ENCODE assay signal across 10 cellular contexts in genomic region chr12:31321565-31322228, GRCh38. TPM values are rescaled to one million over a fixed set of nuclear protein-coding genes. Genes with fewer than 3 reads are reported as not detected.
DNase-seq lines count a peak whose midpoint lies in the region; FAIRE-seq and TF ChIP-seq lines count a peak whose summit lies in the region.
"Had no signal": no experiment of that assay in that cellular context is flagged by ENCODE, and none has a peak within 500 bp of the region (broad histone marks: within the 10 kb centered on the region; RNA-seq: fewer than 3 reads in every experiment).

No MANE protein-coding gene starts in this region.

- no peak overlapping the region for H4K91ac ChIP-seq in H9 (ENCODE audit: insufficient read length, low read depth, low read length)

- no CpG with 5 or more reads among the region's 3 CpGs for WGBS in H9 (ENCODE audit: extremely low coverage, insufficient read length, low lambda C conversion rate)

- peak overlapping the region in 5 of 11 experiments; percentile 2 to 98 (median 21); a peak in 5 of 22 replicates for H3K9ac ChIP-seq in BLaER1 treated with 17β-estradiol and CSF1 and Interleukin-3, amounts not matched to agents 10 nM and 100 nM
- H3K9ac ChIP-seq in H9 (ENCODE audit: extremely low read depth, insufficient read length, low read length) (no peak overlapping the region), kidney (ENCODE audit: low read length in 2 of 2) (no peak overlapping the region)

- no peak overlapping the region for H2AK5ac ChIP-seq in H9 (ENCODE audit: insufficient read length, low read length)

- no peaks in the 10 kb centered on the region for H3K79me1 ChIP-seq in H9 (ENCODE audit: insufficient read depth, low read depth, low read length, poor library complexity, severe bottlenecking)

- H2BK120ac ChIP-seq in H9 (ENCODE audit: low read depth, low read length, poor library complexity, severe bottlenecking) = no peak overlapping the region

- peak overlapping the region in 5 of 10 experiments; percentile 21 to 96 (median 95); a peak in 7 of 20 replicates for H3K4me3 ChIP-seq in BLaER1 treated with 17β-estradiol and CSF1 and Interleukin-3, amounts not matched to agents 10 nM and 100 nM
- H3K4me3 ChIP-seq in iPS-11a (ENCODE audit: low read depth, low read length) (peak overlapping the region; percentile 22), foreskin fibroblast (ENCODE audit: low read depth in 1 of 2, low read length in 2 of 2) (no peak overlapping the region), kidney (ENCODE audit: low read length in 2 of 2) (peak overlapping the region in 1 of 2 donors; percentile 86)
- H3K4me3 ChIP-seq: skin epidermis had no signal

- peak overlapping the region; percentile 99 for H3K4me3 Mint-ChIP-seq in H9
- peak overlapping the region; percentile 97 for H3K4me3 Mint-ChIP-seq in activated T-helper 1 cell treated with anti-CD3 and anti-CD28 coated beads, Interleukin-12 subunit alpha, Interleukin-12 subunit beta, Interleukin-2, Interleukin-4 antibody, amounts not matched to agents 30 ng/mL and 10 ng/mL and 1 ng/mL, durations not matched to agents 14 hours and 24 hours and 36 hours
- peak overlapping the region in 1 of 5 donors; percentile 25 for H3K4me3 Mint-ChIP-seq in immature natural killer cell
- H3K4me3 Mint-ChIP-seq: dendritic cell treated with granulocyte-macrophage colony-stimulating factor and Interleukin-4, amounts not matched to agents 40 ng/mL and 50 ng/mL, for 4 days had no signal

- H4K20me1 ChIP-seq in BLaER1 treated with 17β-estradiol and CSF1 and Interleukin-3, amounts not matched to agents 10 nM and 100 nM = peaks cover 54 to 81% (median 74%) of the 10 kb centered on the region in 11 experiments
- no peaks in the 10 kb centered on the region for H4K20me1 ChIP-seq in H9 (ENCODE audit: control insufficient read depth, insufficient read depth, insufficient read length)

- H4K5ac ChIP-seq in H9 (ENCODE audit: insufficient read length, low read depth, low read length) = no peak overlapping the region

- no peak overlapping the region for H3K14ac ChIP-seq in H9 (ENCODE audit: insufficient read depth, low read length)

- H3K36me3 Mint-ChIP-seq in H9 (ENCODE audit: insufficient read depth in 1 of 3, low read depth in 3 of 3) (peaks cover 15 to 20% (median 17%) of the 10 kb centered on the region in 3 experiments), immature natural killer cell (no peaks in the 10 kb centered on the region)
- peaks cover 15% of the 10 kb centered on the region for H3K36me3 Mint-ChIP-seq in activated T-helper 1 cell treated with anti-CD3 and anti-CD28 coated beads, Interleukin-12 subunit alpha, Interleukin-12 subunit beta, Interleukin-2, Interleukin-4 antibody, amounts not matched to agents 30 ng/mL and 10 ng/mL and 1 ng/mL, durations not matched to agents 14 hours and 24 hours and 36 hours (ENCODE audit: low read depth)

- H3K23me2 ChIP-seq in H9 (ENCODE audit: insufficient read length, low read depth, low read length, poor library complexity, severe bottlenecking) = peaks cover 15% of the 10 kb centered on the region

- H3K9me3 Mint-ChIP-seq in H9 = peaks cover 5 to 6% of the 10 kb centered on the region in 2 experiments; a peak in 4 of 5 replicates
- H3K9me3 Mint-ChIP-seq in activated T-helper 1 cell treated with anti-CD3 and anti-CD28 coated beads, Interleukin-12 subunit alpha, Interleukin-12 subunit beta, Interleukin-2, Interleukin-4 antibody, amounts not matched to agents 30 ng/mL and 10 ng/mL and 1 ng/mL, durations not matched to agents 14 hours and 24 hours and 36 hours = no peaks in the 10 kb centered on the region
- no peaks in the 10 kb centered on the region for H3K9me3 Mint-ChIP-seq in immature natural killer cell
- H3K9me3 Mint-ChIP-seq: dendritic cell treated with granulocyte-macrophage colony-stimulating factor and Interleukin-4, amounts not matched to agents 40 ng/mL and 50 ng/mL, for 4 days had no signal

- H3K36me3 ChIP-seq in BLaER1 treated with 17β-estradiol and CSF1 and Interleukin-3, amounts not matched to agents 10 nM and 100 nM = no peaks in the 10 kb centered on the region
- H3K36me3 ChIP-seq in kidney (ENCODE audit: control insufficient read depth in 1 of 2, insufficient read depth in 2 of 2, low read length in 2 of 2) = no peaks in the 10 kb centered on the region

- no peak overlapping the region for H4K8ac ChIP-seq in H9 (replicated peaks; ENCODE audit: insufficient read length, low read depth, low read length)

- H3K27ac ChIP-seq in BLaER1 treated with 17β-estradiol and CSF1 and Interleukin-3, amounts not matched to agents 10 nM and 100 nM = peak overlapping the region in 2 of 11 experiments; percentile 17 to 30; a peak in 1 of 22 replicates
- H3K27ac ChIP-seq in H9 (ENCODE audit: insufficient read length, low read depth, low read length) = no peak overlapping the region
- H3K27ac ChIP-seq in kidney (ENCODE audit: low read depth in 2 of 2, low read length in 2 of 2) = no peak overlapping the region

- peak overlapping the region in 2 of 3 experiments; percentile 8 to 82; a peak in 3 of 7 replicates for H3K27ac Mint-ChIP-seq in H9
- peak overlapping the region; percentile 92 for H3K27ac Mint-ChIP-seq in activated T-helper 1 cell treated with anti-CD3 and anti-CD28 coated beads, Interleukin-12 subunit alpha, Interleukin-12 subunit beta, Interleukin-2, Interleukin-4 antibody, amounts not matched to agents 30 ng/mL and 10 ng/mL and 1 ng/mL, durations not matched to agents 14 hours and 24 hours and 36 hours
- peak overlapping the region in 2 of 6 donors; percentile 4 to 46 for H3K27ac Mint-ChIP-seq in immature natural killer cell
- H3K27ac Mint-ChIP-seq: dendritic cell treated with granulocyte-macrophage colony-stimulating factor and Interleukin-4, amounts not matched to agents 40 ng/mL and 50 ng/mL, for 4 days had no signal

- no peak overlapping the region for H3K4ac ChIP-seq in H9 (ENCODE audit: low read depth, low read length)

- FAIRE-seq in kidney (lab: Jason Lieb, UNC) = no peak

- H3K27me3 Mint-ChIP-seq in H9 (ENCODE audit: low read depth) = peaks cover 3% of the 10 kb centered on the region; the same call in 1 of the 2 replicates
- no peaks in the 10 kb centered on the region for H3K27me3 Mint-ChIP-seq in activated T-helper 1 cell treated with anti-CD3 and anti-CD28 coated beads, Interleukin-12 subunit alpha, Interleukin-12 subunit beta, Interleukin-2, Interleukin-4 antibody, amounts not matched to agents 30 ng/mL and 10 ng/mL and 1 ng/mL, durations not matched to agents 14 hours and 24 hours and 36 hours (ENCODE audit: insufficient read depth)
- H3K27me3 Mint-ChIP-seq in immature natural killer cell (ENCODE audit: low read depth in 3 of 3) = peaks cover 14 to 22% (median 17%) of the 10 kb centered on the region in 3 donors
- H3K27me3 Mint-ChIP-seq: dendritic cell treated with granulocyte-macrophage colony-stimulating factor and Interleukin-4, amounts not matched to agents 40 ng/mL and 50 ng/mL, for 4 days had no signal

- H3K4me1 Mint-ChIP-seq in H9 (peaks cover 68 to 69% of the 10 kb centered on the region in 2 experiments), immature natural killer cell (peaks cover 51 to 74% of the 10 kb centered on the region in 2 donors)
- H3K4me1 Mint-ChIP-seq in activated T-helper 1 cell treated with anti-CD3 and anti-CD28 coated beads, Interleukin-12 subunit alpha, Interleukin-12 subunit beta, Interleukin-2, Interleukin-4 antibody, amounts not matched to agents 30 ng/mL and 10 ng/mL and 1 ng/mL, durations not matched to agents 14 hours and 24 hours and 36 hours (ENCODE audit: low read depth) = peaks cover 75% of the 10 kb centered on the region

- no peak overlapping the region for H3K23ac ChIP-seq in H9 (ENCODE audit: insufficient read length, low read depth, low read length)

- H2BK5ac ChIP-seq in H9 (ENCODE audit: insufficient read length, low read length) = no peak overlapping the region

- H2BK20ac ChIP-seq in H9 (ENCODE audit: low read depth, low read length, poor library complexity, severe bottlenecking) = no peak overlapping the region

- no peaks in the 10 kb centered on the region for H3K9me3 ChIP-seq in BLaER1 treated with 17β-estradiol and CSF1 and Interleukin-3, amounts not matched to agents 10 nM and 100 nM (replicated peaks in 1 of 11)
- H3K9me3 ChIP-seq in H9 (ENCODE audit: control insufficient read depth, low read depth, low read length) (no peaks in the 10 kb centered on the region), kidney (ENCODE audit: control insufficient read depth in 1 of 2, low read length in 2 of 2) (no peaks in the 10 kb centered on the region)

- TF ChIP-seq CTCF in H9 (conservative IDR thresholded peaks at IDR 0.05) (no peak), GM20000 (IDR thresholded peaks at IDR 0.05; ENCODE audit: extremely low read depth, missing control alignments) (no peak), foreskin fibroblast (IDR thresholded peaks at IDR 0.05; ENCODE audit: low read depth, low read length) (no peak), kidney (IDR thresholded peaks at IDR 0.05; ENCODE audit: borderline replicate concordance, extremely low read depth, insufficient read depth) (no peak)

- H3K18ac ChIP-seq in H9 (ENCODE audit: insufficient read length, low read depth, low read length) = no peak overlapping the region

- no peak overlapping the region for H3K56ac ChIP-seq in H9 (ENCODE audit: insufficient read length, low read depth, low read length)

- DNase-seq in H9 = no peak
- DNase-seq in activated T-helper 1 cell treated with anti-CD3 and anti-CD28 coated beads, Interleukin-12 subunit alpha, Interleukin-12 subunit beta, Interleukin-2, Interleukin-4 antibody, amounts not matched to agents 30 ng/mL and 10 ng/mL and 1 ng/mL, durations not matched to agents 14 hours and 24 hours and 36 hours (ENCODE audit: low spot score) = no peak
- DNase-seq in GM20000 (ENCODE audit: low spot score) = no peak
- DNase-seq in foreskin fibroblast = no peak
- no peak for DNase-seq in kidney
- DNase-seq in immature natural killer cell = no peak

- intact Hi-C loops in activated T-helper 1 cell treated with anti-CD3 and anti-CD28 coated beads, Interleukin-12 subunit alpha, Interleukin-12 subunit beta, Interleukin-2, Interleukin-4 antibody, amounts not matched to agents 30 ng/mL and 10 ng/mL and 1 ng/mL, durations not matched to agents 14 hours and 24 hours and 36 hours (cut with micrococcal nuclease) = loop anchor here (2.0 to 10.0 kb wide), 7 partner anchors 117 to 1283 kb away; partner anchors contain the start of gene CAPRIN2
- intact Hi-C loops in kidney (cut with DNase I) = no loop called here

- no peak overlapping the region for H3T11ph ChIP-seq in H9 (ENCODE audit: low read length)

- no peak overlapping the region for H2BK12ac ChIP-seq in H9 (ENCODE audit: insufficient read length, low read depth, low read length)

- no peak overlapping the region for H2AFZ ChIP-seq in H9 (ENCODE audit: low read length)

- peaks cover 86% of the 10 kb centered on the region for H3K79me2 ChIP-seq in H9 (ENCODE audit: insufficient read depth, low read length)

- H3K27me3 ChIP-seq in BLaER1 treated with 17β-estradiol and CSF1 and Interleukin-3, amounts not matched to agents 10 nM and 100 nM = no peaks in the 10 kb centered on the region
- no peaks in the 10 kb centered on the region for H3K27me3 ChIP-seq in H9 (ENCODE audit: insufficient read depth, low read length)

- peak overlapping the region; percentile 80 to 98 (median 90) for H3K4me2 ChIP-seq in BLaER1 treated with 17β-estradiol and CSF1 and Interleukin-3, amounts not matched to agents 10 nM and 100 nM
- H3K4me2 ChIP-seq in H9 (ENCODE audit: insufficient read depth, insufficient read length, low read length) = peak overlapping the region; percentile 9

- H2BK15ac ChIP-seq in H9 (ENCODE audit: low read depth, low read length) = no peak overlapping the region

- H3K4me1 ChIP-seq in BLaER1 treated with 17β-estradiol and CSF1 and Interleukin-3, amounts not matched to agents 10 nM and 100 nM = peaks cover 53 to 69% (median 64%) of the 10 kb centered on the region in 10 experiments
- H3K4me1 ChIP-seq in H9 (ENCODE audit: insufficient read depth, low read length) (peaks cover 5% of the 10 kb centered on the region; the same call in 1 of the 2 replicates), kidney (ENCODE audit: control insufficient read depth in 1 of 2, insufficient read depth in 1 of 2, low read depth in 1 of 2, low read length in 2 of 2) (peaks cover 8 to 19% of the 10 kb centered on the region in 2 donors)

RNA-seq across cellular contexts. Expression of gene SINHCAF, which starts 4.3 kb away (rescaled TPM):
- total RNA-seq in H9 (2021) = 497 and 501 TPM in 2 replicates
- total RNA-seq in activated T-helper 1 cell treated with anti-CD3 and anti-CD28 coated beads, Interleukin-12 subunit alpha, Interleukin-12 subunit beta, Interleukin-2, Interleukin-4 antibody, amounts not matched to agents 30 ng/mL and 10 ng/mL and 1 ng/mL, durations not matched to agents 14 hours and 24 hours and 36 hours = 270 and 276 TPM in 2 replicates
- total RNA-seq in kidney = 96.2 TPM
- polyA plus RNA-seq in kidney (ENCODE audit: insufficient read depth, low read depth, low replicate concordance) = 33.1 TPM
- 10 to 100 TPM; 36.8 to 45.7 (median 41.9) TPM for polyA plus RNA-seq in immature natural killer cell
